ENCODE assay signal across 34 cellular contexts in the genomic region with DNA sequence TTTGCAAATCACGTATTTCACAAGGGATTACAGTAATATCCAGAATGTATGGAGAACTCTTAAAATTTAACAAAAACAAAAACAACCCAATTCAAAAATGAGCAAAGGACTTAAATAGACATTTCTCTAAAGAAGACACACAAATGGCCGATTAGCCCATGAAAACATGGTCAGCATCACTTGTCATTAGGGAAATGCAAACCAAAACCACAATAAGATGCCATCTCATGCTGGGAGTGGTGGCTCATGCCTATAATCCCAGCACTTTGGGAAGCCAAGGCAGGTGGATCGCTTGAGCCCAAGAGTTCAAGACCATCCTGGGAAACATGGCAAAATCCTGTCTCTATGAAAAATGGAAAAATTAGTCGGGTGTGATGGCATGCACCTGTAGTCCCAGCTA.
"Had no signal": no experiment of that assay in that cellular context is flagged by ENCODE, and none has a peak within 500 bp of the region (broad histone marks: within the 10 kb centered on the region; RNA-seq: fewer than 3 reads in every experiment).

No MANE protein-coding gene starts in this region.

- H3K4me3 Mint-ChIP-seq: activated CD4-positive, alpha-beta memory T cell treated with anti-CD3 and anti-CD28 coated beads for 36 hours; activated CD4-positive, alpha-beta T cell treated with anti-CD3 and anti-CD28 coated beads for 36 hours; activated CD4-positive, alpha-beta T cell treated with anti-CD3 and anti-CD28 coated beads, Interleukin-2, amount 10 ng/mL, durations not matched to agents 24 days and 14 days; activated CD8-positive, alpha-beta memory T cell treated with anti-CD3 and anti-CD28 coated beads, Interleukin-2, amount 10 ng/mL, durations not matched to agents 7 days and 5 days; activated CD8-positive, alpha-beta T cell treated with anti-CD3 and anti-CD28 coated beads, Interleukin-2, amount 10 ng/mL, durations not matched to agents 7 days and 5 days; activated naive CD4-positive, alpha-beta T cell treated with anti-CD3 and anti-CD28 coated beads for 36 hours; activated naive CD4-positive, alpha-beta T cell treated with anti-CD3 and anti-CD28 coated beads, Interleukin-2, amount 50 U/mL, for 24 hours; activated naive CD8-positive, alpha-beta T cell treated with anti-CD3 and anti-CD28 coated beads for 36 hours; activated naive CD8-positive, alpha-beta T cell treated with anti-CD3 and anti-CD28 coated beads, Interleukin-2, amount 50 U/mL, for 24 hours; activated T-helper 1 cell treated with anti-CD3 and anti-CD28 coated beads, Interleukin-12 subunit alpha, Interleukin-12 subunit beta, Interleukin-2, Interleukin-4 antibody, amounts not matched to agents 30 ng/mL and 10 ng/mL and 1 ng/mL, durations not matched to agents 14 hours and 24 hours and 36 hours; effector memory CD8-positive, alpha-beta T cell; T-helper 17 cell; T-helper 2 cell treated with Interferon-gamma antibody and Interleukin-4, amounts not matched to agents 5 μg/mL and 100 μg/mL, for 36 hours had no signal

- H3K27me3 Mint-ChIP-seq: activated CD4-positive, alpha-beta memory T cell treated with anti-CD3 and anti-CD28 coated beads for 36 hours; activated CD8-positive, alpha-beta memory T cell treated with anti-CD3 and anti-CD28 coated beads, Interleukin-2, amount 10 ng/mL, durations not matched to agents 7 days and 5 days; activated naive CD4-positive, alpha-beta T cell treated with anti-CD3 and anti-CD28 coated beads, Interleukin-2, amount 50 U/mL, for 24 hours; activated naive CD8-positive, alpha-beta T cell treated with anti-CD3 and anti-CD28 coated beads for 36 hours; activated naive CD8-positive, alpha-beta T cell treated with anti-CD3 and anti-CD28 coated beads, Interleukin-2, amount 50 U/mL, for 24 hours; effector memory CD8-positive, alpha-beta T cell; T-helper 17 cell had no signal

- H3K36me3 ChIP-seq: adrenal gland, esophagus squamous epithelium, gastroesophageal sphincter had no signal

- H3K4me1 Mint-ChIP-seq: activated CD8-positive, alpha-beta memory T cell treated with anti-CD3 and anti-CD28 coated beads, Interleukin-2, amount 10 ng/mL, durations not matched to agents 7 days and 5 days had no signal

- H3K9me3 Mint-ChIP-seq: activated CD4-positive, alpha-beta memory T cell treated with anti-CD3 and anti-CD28 coated beads for 36 hours; activated naive CD4-positive, alpha-beta T cell treated with anti-CD3 and anti-CD28 coated beads for 36 hours; activated naive CD4-positive, alpha-beta T cell treated with anti-CD3 and anti-CD28 coated beads, Interleukin-2, amount 50 U/mL, for 24 hours; activated naive CD8-positive, alpha-beta T cell treated with anti-CD3 and anti-CD28 coated beads for 36 hours; activated naive CD8-positive, alpha-beta T cell treated with anti-CD3 and anti-CD28 coated beads, Interleukin-2, amount 50 U/mL, for 24 hours; activated T-helper 2 cell treated with anti-CD3 and anti-CD28 coated beads, Interferon-gamma antibody, Interleukin-2, Interleukin-4, amounts not matched to agents 10 μg/mL and 5 μg/mL and 100 μg/mL, durations not matched to agents 14 hours and 24 hours and 36 hours; effector memory CD8-positive, alpha-beta T cell; T-helper 2 cell treated with Interferon-gamma antibody and Interleukin-4, amounts not matched to agents 5 μg/mL and 100 μg/mL, for 36 hours had no signal

- H3K27ac Mint-ChIP-seq: activated CD4-positive, alpha-beta memory T cell treated with anti-CD3 and anti-CD28 coated beads for 36 hours; activated CD4-positive, alpha-beta T cell treated with anti-CD3 and anti-CD28 coated beads for 36 hours; activated CD4-positive, alpha-beta T cell treated with anti-CD3 and anti-CD28 coated beads, Interleukin-2, amount 10 ng/mL, durations not matched to agents 24 days and 14 days; activated CD8-positive, alpha-beta memory T cell treated with anti-CD3 and anti-CD28 coated beads, Interleukin-2, amount 10 ng/mL, durations not matched to agents 7 days and 5 days; activated CD8-positive, alpha-beta T cell treated with anti-CD3 and anti-CD28 coated beads, Interleukin-2, amount 10 ng/mL, durations not matched to agents 7 days and 5 days; activated naive CD4-positive, alpha-beta T cell treated with anti-CD3 and anti-CD28 coated beads for 36 hours; activated naive CD4-positive, alpha-beta T cell treated with anti-CD3 and anti-CD28 coated beads, Interleukin-2, amount 50 U/mL, for 24 hours; activated naive CD8-positive, alpha-beta T cell treated with anti-CD3 and anti-CD28 coated beads for 36 hours; activated naive CD8-positive, alpha-beta T cell treated with anti-CD3 and anti-CD28 coated beads, Interleukin-2, amount 50 U/mL, for 24 hours; activated T-helper 1 cell treated with anti-CD3 and anti-CD28 coated beads, Interleukin-12 subunit alpha, Interleukin-12 subunit beta, Interleukin-2, Interleukin-4 antibody, amounts not matched to agents 30 ng/mL and 10 ng/mL and 1 ng/mL, durations not matched to agents 14 hours and 24 hours and 36 hours; activated T-helper 2 cell treated with anti-CD3 and anti-CD28 coated beads, Interferon-gamma antibody, Interleukin-2, Interleukin-4, amounts not matched to agents 10 μg/mL and 5 μg/mL and 100 μg/mL, durations not matched to agents 14 hours and 24 hours and 36 hours; effector memory CD8-positive, alpha-beta T cell; T-helper 17 cell; T-helper 2 cell treated with Interferon-gamma antibody and Interleukin-4, amounts not matched to agents 5 μg/mL and 100 μg/mL, for 36 hours had no signal

- H3K27ac ChIP-seq: adrenal gland, body of pancreas, epithelial cell of prostate, esophagus squamous epithelium, gastroesophageal sphincter had no signal

- H3K9me3 ChIP-seq: adrenal gland, body of pancreas, esophagus squamous epithelium, gastroesophageal sphincter had no signal

- ATAC-seq: activated CD4-positive, alpha-beta T cell treated with anti-CD3 and anti-CD28 coated beads for 36 hours; activated CD8-positive, alpha-beta memory T cell treated with anti-CD3 and anti-CD28 coated beads, Interleukin-2, amount 10 ng/mL, durations not matched to agents 7 days and 5 days; activated CD8-positive, alpha-beta T cell treated with anti-CD3 and anti-CD28 coated beads, Interleukin-2, amount 10 ng/mL, durations not matched to agents 7 days and 5 days; activated naive CD8-positive, alpha-beta T cell treated with anti-CD3 and anti-CD28 coated beads, Interleukin-2, amount 50 U/mL, for 24 hours; body of pancreas; effector memory CD8-positive, alpha-beta T cell; gastroesophageal sphincter; T-helper 17 cell had no signal

- DNase-seq: activated CD4-positive, alpha-beta memory T cell treated with anti-CD3 and anti-CD28 coated beads for 36 hours; activated CD4-positive, alpha-beta T cell treated with anti-CD3 and anti-CD28 coated beads for 36 hours; activated CD4-positive, alpha-beta T cell treated with anti-CD3 and anti-CD28 coated beads, Interleukin-2, amount 10 ng/mL, durations not matched to agents 24 days and 14 days; activated CD4-positive, CD25-positive, alpha-beta regulatory T cell; activated CD4-positive, CD25-positive, alpha-beta regulatory T cell treated with anti-CD3 and anti-CD28 coated beads, Interleukin-2, amount 50 U/mL, for 72 hours; activated CD8-positive, alpha-beta memory T cell treated with anti-CD3 and anti-CD28 coated beads, Interleukin-2, amount 10 ng/mL, durations not matched to agents 7 days and 5 days; activated CD8-positive, alpha-beta memory T cell treated with anti-CD3 and anti-CD28 coated beads, Interleukin-2, amount 50 U/mL, for 4 hours; activated CD8-positive, alpha-beta T cell treated with anti-CD3 and anti-CD28 coated beads, Interleukin-2, amount 10 ng/mL, durations not matched to agents 7 days and 5 days; activated effector memory CD4-positive, alpha-beta T cell treated with anti-CD3 and anti-CD28 coated beads, Interleukin-2, amount 50 U/mL, for 16 hours; activated naive CD4-positive, alpha-beta T cell treated with anti-CD3 and anti-CD28 coated beads for 36 hours; activated naive CD8-positive, alpha-beta T cell treated with anti-CD3 and anti-CD28 coated beads for 36 hours; activated naive CD8-positive, alpha-beta T cell treated with anti-CD3 and anti-CD28 coated beads, Interleukin-2, amount 50 U/mL, for 24 hours; activated T-cell treated with anti-CD3 and anti-CD28 coated beads, Interleukin-2, amount 50 U/mL, for 1 hour; activated T-cell treated with anti-CD3 and anti-CD28 coated beads, Interleukin-2, amount 50 U/mL, for 48 hours; adrenal gland; amygdala; aorta; body of pancreas; caudate nucleus; cortex of kidney; dermis blood vessel endothelial cell; effector CD4-positive, alpha-beta T cell; effector memory CD8-positive, alpha-beta T cell; esophagus squamous epithelium; foreskin melanocyte; T-helper 1 cell; T-helper 17 cell; T1000 had no signal

- H3K4me3 ChIP-seq: adrenal gland, body of pancreas, esophagus squamous epithelium, gastroesophageal sphincter had no signal

- H3K27me3 ChIP-seq: adrenal gland, body of pancreas, esophagus squamous epithelium, gastroesophageal sphincter had no signal
